8 cellular contexts compared by ENCODE assay signal in genomic region chr20:17938889-17939619, GRCh38. TPM values are rescaled to one million over a fixed set of nuclear protein-coding genes. Genes with fewer than 3 reads are reported as not detected.
A peak's percentile ranks its signal among the peaks of the same experiment; 100 is the strongest.
DNase-seq lines count a peak whose midpoint lies in the region; ATAC-seq lines count a peak whose summit lies in the region.

No MANE protein-coding gene starts in this region.

- DNase-seq in GM03348 (ENCODE audit: low spot score), result peak; percentile 86
- peak; percentile 85 for DNase-seq in KBM-7
- DNase-seq in RPMI8226, result peak; percentile 75
- peak in 1 of 2 donors; percentile 50 for DNase-seq in activated naive CD4-positive, alpha-beta T cell treated with anti-CD3 and anti-CD28 coated beads, Interleukin-2, amount 50 U/mL, for 72 hours (ENCODE audit: low spot score in 2 of 2)
- peak; percentile 76 for DNase-seq in left ventricle myocardium superior
- no peak for DNase-seq in GF-D8 (lab: John Stamatoyannopoulos, UW)

- intact Hi-C loops in left ventricle myocardium superior (cut with micrococcal nuclease), result no loop called here

- H3K36me3 Mint-ChIP-seq in activated naive CD4-positive, alpha-beta T cell treated with anti-CD3 and anti-CD28 coated beads, Interleukin-2, amount 50 U/mL, for 72 hours, result peaks cover 6 to 28% of the 10 kb centered on the region in 2 donors

- H3K27me3 ChIP-seq in rectal smooth muscle tissue (ENCODE audit: control insufficient read depth, insufficient read depth, low read length), result no peaks in the 10 kb centered on the region

- no peak overlapping the region for H3K9ac ChIP-seq in rectal smooth muscle tissue (ENCODE audit: low read length)

- H3K9me3 Mint-ChIP-seq in activated naive CD4-positive, alpha-beta T cell treated with anti-CD3 and anti-CD28 coated beads, Interleukin-2, amount 50 U/mL, for 72 hours, result no peaks in the 10 kb centered on the region

- peak overlapping the region; percentile 44 for H3K27ac ChIP-seq in rectal smooth muscle tissue (ENCODE audit: low read depth, low read length)

- in situ Hi-C loops in KBM-7 (cut with MboI; ENCODE audit: low pct_unique_long_range_greater_than_20kb, low sequenced_read_pairs), result no loop called here

- H3K36me3 ChIP-seq in rectal smooth muscle tissue (ENCODE audit: control insufficient read depth, insufficient read depth, low read length), result peaks cover 9% of the 10 kb centered on the region

- peak; percentile 64 for ATAC-seq in GM21786 (IDR thresholded peaks at IDR 0.05; ENCODE audit: unreplicated experiment)
- peak; percentile 79 for ATAC-seq in activated naive CD4-positive, alpha-beta T cell treated with anti-CD3 and anti-CD28 coated beads, Interleukin-2, amount 50 U/mL, for 72 hours
- ATAC-seq in left ventricle myocardium superior, result peak; percentile 60

- no peak overlapping the region for H3K4me3 ChIP-seq in rectal smooth muscle tissue (ENCODE audit: low read length)

- H3K4me1 ChIP-seq in rectal smooth muscle tissue (ENCODE audit: control insufficient read depth, insufficient read depth, low read length), result peaks cover 30% of the 10 kb centered on the region

- peak overlapping the region in 1 of 2 donors; percentile 89 for H3K27ac Mint-ChIP-seq in activated naive CD4-positive, alpha-beta T cell treated with anti-CD3 and anti-CD28 coated beads, Interleukin-2, amount 50 U/mL, for 72 hours

RNA-seq across cellular contexts. Expression of gene SNX5, which starts 29.5 kb away (rescaled TPM):
- 100 to 1,000 TPM; 182 to 188 TPM for total RNA-seq in activated naive CD4-positive, alpha-beta T cell treated with anti-CD3 and anti-CD28 coated beads, Interleukin-2, amount 50 U/mL, for 72 hours
- 40.4 TPM for total RNA-seq in left ventricle myocardium superior

RNA-seq across cellular contexts. Expression of gene MGME1, which starts 29.8 kb away (rescaled TPM):
- total RNA-seq in activated naive CD4-positive, alpha-beta T cell treated with anti-CD3 and anti-CD28 coated beads, Interleukin-2, amount 50 U/mL, for 72 hours, result 10 to 100 TPM; 31.9 to 33.9 TPM
- 13.9 TPM for total RNA-seq in left ventricle myocardium superior
